35 cellular contexts compared by ENCODE assay signal in genomic region chr2:235911125-235911524, GRCh38.
"Had no signal": no experiment of that assay in that cellular context is flagged by ENCODE, and none has a peak within 500 bp of the region (broad histone marks: within the 10 kb centered on the region; RNA-seq: fewer than 3 reads in every experiment).

No MANE protein-coding gene starts in this region.

- H3K4me1 Mint-ChIP-seq: activated CD4-positive, alpha-beta memory T cell treated with anti-CD3 and anti-CD28 coated beads, Interleukin-2, amount 10 ng/mL, durations not matched to agents 7 days and 5 days; activated CD4-positive, alpha-beta T cell treated with anti-CD3 and anti-CD28 coated beads for 36 hours; activated CD4-positive, alpha-beta T cell treated with anti-CD3 and anti-CD28 coated beads, Interleukin-2, amount 10 ng/mL, durations not matched to agents 7 days and 5 days; activated CD8-positive, alpha-beta memory T cell treated with anti-CD3 and anti-CD28 coated beads, Interleukin-2, amount 10 ng/mL, durations not matched to agents 7 days and 5 days; activated naive CD8-positive, alpha-beta T cell treated with anti-CD3 and anti-CD28 coated beads for 36 hours; activated T-helper 17 cell treated with anti-CD3 and anti-CD28 coated beads, Interleukin-2, amount 50 U/mL, for 72 hours; T-cell had no signal

- H3K9me3 ChIP-seq: adrenal gland, body of pancreas, breast epithelium had no signal

- DNase-seq: activated CD4-positive, alpha-beta memory T cell treated with anti-CD3 and anti-CD28 coated beads, Interleukin-2, amount 10 ng/mL, durations not matched to agents 7 days and 5 days; activated CD4-positive, alpha-beta T cell treated with anti-CD3 and anti-CD28 coated beads for 1 hour; activated CD4-positive, alpha-beta T cell treated with anti-CD3 and anti-CD28 coated beads for 36 hours; activated CD4-positive, alpha-beta T cell treated with anti-CD3 and anti-CD28 coated beads for 48 hours; activated CD4-positive, alpha-beta T cell treated with anti-CD3 and anti-CD28 coated beads, Interleukin-2, amount 10 ng/mL, durations not matched to agents 7 days and 5 days; activated CD4-positive, alpha-beta T cell treated with anti-CD3 and anti-CD28 coated beads, Interleukin-2, amount 50 U/mL, for 48 hours; activated CD4-positive, CD25-positive, alpha-beta regulatory T cell; activated CD8-positive, alpha-beta memory T cell treated with anti-CD3 and anti-CD28 coated beads for 24 hours; activated CD8-positive, alpha-beta memory T cell treated with anti-CD3 and anti-CD28 coated beads, Interleukin-2, amount 10 ng/mL, durations not matched to agents 7 days and 5 days; activated CD8-positive, alpha-beta memory T cell treated with anti-CD3 and anti-CD28 coated beads, Interleukin-2, amount 50 U/mL, for 48 hours; activated CD8-positive, alpha-beta T cell treated with anti-CD3 and anti-CD28 coated beads, Interleukin-2, amount 10 ng/mL, durations not matched to agents 7 days and 5 days; activated effector memory CD4-positive, alpha-beta T cell treated with anti-CD3 and anti-CD28 coated beads, Interleukin-2, amount 50 U/mL, for 16 hours; activated gamma-delta T cell treated with Interleukin-2 at 50 U/mL for 16 hours; activated naive CD4-positive, alpha-beta T cell; activated naive CD4-positive, alpha-beta T cell treated with anti-CD3 and anti-CD28 coated beads for 36 hours; activated naive CD4-positive, alpha-beta T cell treated with anti-CD3 and anti-CD28 coated beads, Interleukin-2, amount 50 U/mL, for 16 hours; activated naive CD8-positive, alpha-beta T cell treated with anti-CD3 and anti-CD28 coated beads for 36 hours; activated T-cell treated with anti-CD3 and anti-CD28 coated beads, Interleukin-2, amount 50 U/mL, for 24 hours; activated T-cell treated with anti-CD3 and anti-CD28 coated beads, Interleukin-2, amount 50 U/mL, for 48 hours; adrenal gland; amniotic stem cell; aorta; body of pancreas; brain microvascular endothelial cell; central memory CD4-positive, alpha-beta T cell; T-helper 2 cell; T-helper 9 cell had no signal

- H3K27ac ChIP-seq: adrenal gland, body of pancreas, brain microvascular endothelial cell, breast epithelium, VCaP had no signal

- H3K36me3 Mint-ChIP-seq: activated CD8-positive, alpha-beta memory T cell treated with anti-CD3 and anti-CD28 coated beads, Interleukin-2, amount 10 ng/mL, durations not matched to agents 7 days and 5 days; activated naive CD8-positive, alpha-beta T cell treated with anti-CD3 and anti-CD28 coated beads for 36 hours; T-cell had no signal

- H3K27ac Mint-ChIP-seq: activated CD4-positive, alpha-beta memory T cell treated with anti-CD3 and anti-CD28 coated beads, Interleukin-2, amount 10 ng/mL, durations not matched to agents 7 days and 5 days; activated CD4-positive, alpha-beta T cell treated with anti-CD3 and anti-CD28 coated beads for 36 hours; activated CD4-positive, alpha-beta T cell treated with anti-CD3 and anti-CD28 coated beads, Interleukin-2, amount 10 ng/mL, durations not matched to agents 7 days and 5 days; activated CD8-positive, alpha-beta memory T cell treated with anti-CD3 and anti-CD28 coated beads, Interleukin-2, amount 10 ng/mL, durations not matched to agents 7 days and 5 days; activated CD8-positive, alpha-beta T cell treated with anti-CD3 and anti-CD28 coated beads, Interleukin-2, amount 10 ng/mL, durations not matched to agents 7 days and 5 days; activated naive CD4-positive, alpha-beta T cell treated with anti-CD3 and anti-CD28 coated beads for 36 hours; activated naive CD4-positive, alpha-beta T cell treated with anti-CD3 and anti-CD28 coated beads, Interleukin-2, amount 50 U/mL, for 72 hours; activated naive CD8-positive, alpha-beta T cell treated with anti-CD3 and anti-CD28 coated beads for 36 hours; activated T-cell treated with anti-CD3 and anti-CD28 coated beads, Interleukin-2, amount 50 U/mL, for 24 hours; activated T-helper 1 cell treated with anti-CD3 and anti-CD28 coated beads, Interleukin-12 subunit alpha, Interleukin-12 subunit beta, Interleukin-2, Interleukin-4 antibody, amounts not matched to agents 30 ng/mL and 10 ng/mL and 1 ng/mL, durations not matched to agents 14 hours and 24 hours and 36 hours; activated T-helper 17 cell treated with anti-CD3 and anti-CD28 coated beads, Interleukin-2, amount 50 U/mL, for 72 hours; T-cell; T-helper 2 cell treated with Interferon-gamma antibody and Interleukin-4, amounts not matched to agents 5 μg/mL and 100 μg/mL, for 36 hours had no signal

- H3K4me3 Mint-ChIP-seq: activated CD4-positive, alpha-beta memory T cell treated with anti-CD3 and anti-CD28 coated beads, Interleukin-2, amount 10 ng/mL, durations not matched to agents 7 days and 5 days; activated CD4-positive, alpha-beta T cell treated with anti-CD3 and anti-CD28 coated beads for 36 hours; activated CD4-positive, alpha-beta T cell treated with anti-CD3 and anti-CD28 coated beads, Interleukin-2, amount 10 ng/mL, durations not matched to agents 7 days and 5 days; activated CD8-positive, alpha-beta memory T cell treated with anti-CD3 and anti-CD28 coated beads, Interleukin-2, amount 10 ng/mL, durations not matched to agents 7 days and 5 days; activated CD8-positive, alpha-beta T cell treated with anti-CD3 and anti-CD28 coated beads, Interleukin-2, amount 10 ng/mL, durations not matched to agents 7 days and 5 days; activated naive CD4-positive, alpha-beta T cell treated with anti-CD3 and anti-CD28 coated beads for 36 hours; activated naive CD8-positive, alpha-beta T cell treated with anti-CD3 and anti-CD28 coated beads for 36 hours; activated T-cell treated with anti-CD3 and anti-CD28 coated beads, Interleukin-2, amount 50 U/mL, for 24 hours; activated T-helper 1 cell treated with anti-CD3 and anti-CD28 coated beads, Interleukin-12 subunit alpha, Interleukin-12 subunit beta, Interleukin-2, Interleukin-4 antibody, amounts not matched to agents 30 ng/mL and 10 ng/mL and 1 ng/mL, durations not matched to agents 14 hours and 24 hours and 36 hours; activated T-helper 17 cell treated with anti-CD3 and anti-CD28 coated beads, Interleukin-2, amount 50 U/mL, for 72 hours; T-cell; T-helper 2 cell treated with Interferon-gamma antibody and Interleukin-4, amounts not matched to agents 5 μg/mL and 100 μg/mL, for 36 hours had no signal

- H3K4me3 ChIP-seq: adrenal gland, body of pancreas, breast epithelium had no signal

- H3K4me1 ChIP-seq: adrenal gland, body of pancreas, breast epithelium had no signal

- H3K9me3 Mint-ChIP-seq: activated CD4-positive, alpha-beta memory T cell treated with anti-CD3 and anti-CD28 coated beads, Interleukin-2, amount 10 ng/mL, durations not matched to agents 7 days and 5 days; activated CD4-positive, alpha-beta T cell treated with anti-CD3 and anti-CD28 coated beads, Interleukin-2, amount 10 ng/mL, durations not matched to agents 7 days and 5 days; activated T-helper 1 cell treated with anti-CD3 and anti-CD28 coated beads, Interleukin-12 subunit alpha, Interleukin-12 subunit beta, Interleukin-2, Interleukin-4 antibody, amounts not matched to agents 30 ng/mL and 10 ng/mL and 1 ng/mL, durations not matched to agents 14 hours and 24 hours and 36 hours; T-helper 2 cell treated with Interferon-gamma antibody and Interleukin-4, amounts not matched to agents 5 μg/mL and 100 μg/mL, for 36 hours had no signal

- H3K27me3 Mint-ChIP-seq: activated CD4-positive, alpha-beta T cell treated with anti-CD3 and anti-CD28 coated beads, Interleukin-2, amount 10 ng/mL, durations not matched to agents 7 days and 5 days had no signal

- ATAC-seq: activated CD4-positive, alpha-beta T cell treated with anti-CD3 and anti-CD28 coated beads for 36 hours; activated CD4-positive, CD25-positive, alpha-beta regulatory T cell treated with anti-CD3 and anti-CD28 coated beads, Interleukin-2, amount 50 U/mL, for 24 hours; activated CD8-positive, alpha-beta memory T cell treated with anti-CD3 and anti-CD28 coated beads, Interleukin-2, amount 10 ng/mL, durations not matched to agents 7 days and 5 days; activated CD8-positive, alpha-beta T cell treated with anti-CD3 and anti-CD28 coated beads, Interleukin-2, amount 10 ng/mL, durations not matched to agents 7 days and 5 days; activated naive CD4-positive, alpha-beta T cell treated with anti-CD3 and anti-CD28 coated beads, Interleukin-2, amount 50 U/mL, for 72 hours; activated T-helper 17 cell treated with anti-CD3 and anti-CD28 coated beads, Interleukin-2, amount 50 U/mL, for 72 hours; body of pancreas had no signal

- H3K36me3 ChIP-seq: brain microvascular endothelial cell, breast epithelium had no signal

- H3K27me3 ChIP-seq: adrenal gland, body of pancreas, brain microvascular endothelial cell, breast epithelium had no signal
